Comparison of ENCODE assay signal across 17 cellular contexts in genomic region chr3:179837374-179837773, GRCh38.
DNase-seq lines count a peak whose midpoint lies in the region; ATAC-seq and TF ChIP-seq lines count a peak whose summit lies in the region.
"Had no signal": no experiment of that assay in that cellular context is flagged by ENCODE, and none has a peak within 500 bp of the region (broad histone marks: within the 10 kb centered on the region; RNA-seq: fewer than 3 reads in every experiment).

No MANE protein-coding gene starts in this region.

- POLR2A ChIA-PET in AG04450 (lab: Yijun Ruan, JAX) = no interaction called here

- CTCF ChIA-PET in AG04450 (lab: Charles Lee) = interaction anchor here (1.5 to 2.6 kb wide), 2 partner anchors 9 to 26 kb away, joined by 4 to 9 read pairs; no protein-coding TSS in a partner anchor

- H3K27me3 ChIP-seq in AG04450 (ENCODE audit: control insufficient read depth, insufficient read depth, low read length) (no peaks in the 10 kb centered on the region), brain microvascular endothelial cell (replicated peaks) (no peaks in the 10 kb centered on the region), gastrocnemius medialis (no peaks in the 10 kb centered on the region)
- H3K27me3 ChIP-seq: uterus had no signal

- H3K27me3 Mint-ChIP-seq in HFFc6 (ENCODE audit: insufficient read depth) = peaks cover 1% of the 10 kb centered on the region; the same call in 1 of the 2 replicates
- peaks cover 3% of the 10 kb centered on the region for H3K27me3 Mint-ChIP-seq in activated T-cell treated with anti-CD3 and anti-CD28 coated beads, Interleukin-2, amount 50 U/mL, for 4 hours (ENCODE audit: low read depth)
- H3K27me3 Mint-ChIP-seq in activated naive CD8-positive, alpha-beta T cell treated with anti-CD3 and anti-CD28 coated beads, Interleukin-2, amount 50 U/mL, for 24 hours = peaks cover 8% of the 10 kb centered on the region

- TF ChIP-seq POLR2A in gastrocnemius medialis (IDR thresholded peaks at IDR 0.05) = no peak

- no peak overlapping the region for H3K27ac Mint-ChIP-seq in HFFc6
- H3K27ac Mint-ChIP-seq in activated naive CD8-positive, alpha-beta T cell treated with anti-CD3 and anti-CD28 coated beads, Interleukin-2, amount 50 U/mL, for 24 hours = no peak overlapping the region
- H3K27ac Mint-ChIP-seq: activated naive CD4-positive, alpha-beta T cell treated with anti-CD3 and anti-CD28 coated beads, Interleukin-2, amount 50 U/mL, for 24 hours; CD4-positive, alpha-beta memory T cell had no signal

- no peak overlapping the region for H3K4me3 Mint-ChIP-seq in HFFc6
- no peak overlapping the region for H3K4me3 Mint-ChIP-seq in activated T-cell treated with anti-CD3 and anti-CD28 coated beads, Interleukin-2, amount 50 U/mL, for 4 hours
- H3K4me3 Mint-ChIP-seq in activated naive CD8-positive, alpha-beta T cell treated with anti-CD3 and anti-CD28 coated beads, Interleukin-2, amount 50 U/mL, for 24 hours = no peak overlapping the region
- H3K4me3 Mint-ChIP-seq: activated naive CD4-positive, alpha-beta T cell treated with anti-CD3 and anti-CD28 coated beads, Interleukin-2, amount 50 U/mL, for 24 hours; CD4-positive, alpha-beta memory T cell had no signal

- in situ Hi-C loops in brain microvascular endothelial cell (cut with HindIII; ENCODE audit: low pct_ligation_motif_present, low sequenced_read_pairs) = no loop called here
- in situ Hi-C loops in gastrocnemius medialis (cut with MboI; ENCODE audit: low sequenced_read_pairs in 4 of 4) = no loop called here

- H3K9me3 ChIP-seq in AG04450 (ENCODE audit: control insufficient read depth, insufficient read depth, low read length) (no peaks in the 10 kb centered on the region), gastrocnemius medialis (no peaks in the 10 kb centered on the region)
- H3K9me3 ChIP-seq: psoas muscle, uterus had no signal

- H3K9me3 Mint-ChIP-seq in HFFc6 = no peaks in the 10 kb centered on the region
- no peaks in the 10 kb centered on the region for H3K9me3 Mint-ChIP-seq in activated T-cell treated with anti-CD3 and anti-CD28 coated beads, Interleukin-2, amount 50 U/mL, for 4 hours
- no peaks in the 10 kb centered on the region for H3K9me3 Mint-ChIP-seq in activated naive CD8-positive, alpha-beta T cell treated with anti-CD3 and anti-CD28 coated beads, Interleukin-2, amount 50 U/mL, for 24 hours
- H3K9me3 Mint-ChIP-seq: activated naive CD4-positive, alpha-beta T cell treated with anti-CD3 and anti-CD28 coated beads, Interleukin-2, amount 50 U/mL, for 24 hours; CD4-positive, alpha-beta memory T cell had no signal

- TF ChIP-seq CTCF in AG04450 (IDR thresholded peaks at IDR 0.05; ENCODE audit: low read depth, low read length) (peak; percentile 13; the same call in 1 of the 2 replicates), HFFc6 (IDR thresholded peaks at IDR 0.05) (peak; percentile 42), brain microvascular endothelial cell (IDR thresholded peaks at IDR 0.05; ENCODE audit: low read depth, low read length, missing control alignments) (peak; percentile 28), gastrocnemius medialis (IDR thresholded peaks at IDR 0.05 in 4 of 5, conservative IDR thresholded peaks at IDR 0.05 in 1 of 5) (no peak)

- H3K36me3 Mint-ChIP-seq in HFFc6 (ENCODE audit: low read depth) = no peaks in the 10 kb centered on the region
- no peaks in the 10 kb centered on the region for H3K36me3 Mint-ChIP-seq in activated T-cell treated with anti-CD3 and anti-CD28 coated beads, Interleukin-2, amount 50 U/mL, for 4 hours (ENCODE audit: insufficient read depth)
- no peaks in the 10 kb centered on the region for H3K36me3 Mint-ChIP-seq in activated naive CD8-positive, alpha-beta T cell treated with anti-CD3 and anti-CD28 coated beads, Interleukin-2, amount 50 U/mL, for 24 hours (ENCODE audit: low read depth)
- H3K36me3 Mint-ChIP-seq: activated naive CD4-positive, alpha-beta T cell treated with anti-CD3 and anti-CD28 coated beads, Interleukin-2, amount 50 U/mL, for 24 hours; CD4-positive, alpha-beta memory T cell had no signal

- no peak for DNase-seq in AG04450 (ENCODE audit: low read depth, low spot score)
- peak; percentile 3 for DNase-seq in HFFc6
- DNase-seq in brain microvascular endothelial cell = no peak
- DNase-seq in kidney tubule cell (ENCODE audit: low spot score) = peak; percentile 16
- DNase-seq in gastrocnemius medialis = no peak
- no peak for DNase-seq in activated T-cell treated with anti-CD3 and anti-CD28 coated beads, Interleukin-2, amount 50 U/mL, for 4 hours
- no peak for DNase-seq in activated naive CD8-positive, alpha-beta T cell treated with anti-CD3 and anti-CD28 coated beads, Interleukin-2, amount 50 U/mL, for 24 hours
- DNase-seq: activated CD4-positive, CD25-positive, alpha-beta regulatory T cell; activated CD8-positive, alpha-beta memory T cell treated with anti-CD3 and anti-CD28 coated beads, Interleukin-2, amount 50 U/mL, for 4 hours; CD4-positive, alpha-beta memory T cell; Karpas-422; NCI-H2029; psoas muscle; stimulated activated CD8-positive, alpha-beta memory T cell treated with anti-CD3 and anti-CD28 coated beads, Interleukin-4, amount 100 ng/mL, for 48 hours; uterus had no signal

- H3K27ac ChIP-seq in AG04450 (ENCODE audit: low read depth, low read length) (no peak overlapping the region), brain microvascular endothelial cell (no peak overlapping the region), gastrocnemius medialis (no peak overlapping the region)
- H3K27ac ChIP-seq: psoas muscle, uterus had no signal

- no peaks in the 10 kb centered on the region for H3K4me1 ChIP-seq in gastrocnemius medialis
- H3K4me1 ChIP-seq: psoas muscle, uterus had no signal

- H3K4me3 ChIP-seq in AG04450 (ENCODE audit: low read depth, low read length) = no peak overlapping the region
- H3K4me3 ChIP-seq in brain microvascular endothelial cell (ENCODE audit: low read depth, low read length) = no peak overlapping the region
- no peak overlapping the region for H3K4me3 ChIP-seq in gastrocnemius medialis
- H3K4me3 ChIP-seq: psoas muscle, uterus had no signal

- H3K36me3 ChIP-seq in brain microvascular endothelial cell (replicated peaks) (no peaks in the 10 kb centered on the region), gastrocnemius medialis (no peaks in the 10 kb centered on the region)
- H3K36me3 ChIP-seq: uterus had no signal

- peaks cover 12% of the 10 kb centered on the region for H3K4me1 Mint-ChIP-seq in HFFc6 (ENCODE audit: low read depth)
- no peaks in the 10 kb centered on the region for H3K4me1 Mint-ChIP-seq in activated T-cell treated with anti-CD3 and anti-CD28 coated beads, Interleukin-2, amount 50 U/mL, for 4 hours (ENCODE audit: low read depth)
- no peaks in the 10 kb centered on the region for H3K4me1 Mint-ChIP-seq in activated naive CD8-positive, alpha-beta T cell treated with anti-CD3 and anti-CD28 coated beads, Interleukin-2, amount 50 U/mL, for 24 hours
- H3K4me1 Mint-ChIP-seq: activated naive CD4-positive, alpha-beta T cell treated with anti-CD3 and anti-CD28 coated beads, Interleukin-2, amount 50 U/mL, for 24 hours; CD4-positive, alpha-beta memory T cell had no signal

- intact Hi-C loops in gastrocnemius medialis (cut with DNase I; ENCODE audit: low total_unique reads) = no loop called here

- ATAC-seq in gastrocnemius medialis (no peak), HG03439 (IDR thresholded peaks at IDR 0.05; ENCODE audit: unreplicated experiment) (no peak)
- ATAC-seq in activated T-cell treated with anti-CD3 and anti-CD28 coated beads, Interleukin-2, amount 50 U/mL, for 4 hours = no peak
- ATAC-seq in activated naive CD8-positive, alpha-beta T cell treated with anti-CD3 and anti-CD28 coated beads, Interleukin-2, amount 50 U/mL, for 24 hours = no peak
- ATAC-seq: psoas muscle had no signal

Comparison
In these comparisons a context has a peak if more than half of its experiments do, and no peak if none do; other contexts are left out.
1. DNase-seq: peak in HFFc6 (single experiment) and kidney tubule cell (single experiment); none in AG04450 (single experiment), brain microvascular endothelial cell (single experiment), gastrocnemius medialis (0 of 2), activated T-cell treated with anti-CD3 and anti-CD28 coated beads, Interleukin-2, amount 50 U/mL, for 4 hours (single experiment) and activated naive CD8-positive, alpha-beta T cell treated with anti-CD3 and anti-CD28 coated beads, Interleukin-2, amount 50 U/mL, for 24 hours (single experiment).
2. CTCF ChIP-seq: peak in AG04450 (single experiment), HFFc6 (single experiment) and brain microvascular endothelial cell (single experiment); none in gastrocnemius medialis (0 of 5).